8 cellular contexts compared by ENCODE assay signal in genomic region chr1:35882586-35882944, GRCh38. TPM values are rescaled to one million over a fixed set of nuclear protein-coding genes. Genes with fewer than 3 reads are reported as not detected.
DNase-seq lines count a peak whose midpoint lies in the region; ATAC-seq, FAIRE-seq and TF ChIP-seq lines count a peak whose summit lies in the region.

No MANE protein-coding gene starts in this region.

- peak overlapping the region; percentile 25 to 85 (median 76) for H3K27ac Mint-ChIP-seq in CD8-positive, alpha-beta memory T cell

- H3K9me3 ChIP-seq in CD8-positive, alpha-beta memory T cell (ENCODE audit: low read length) = no peaks in the 10 kb centered on the region
- H3K9me3 ChIP-seq in SJSA1 (replicated peaks) (no peaks in the 10 kb centered on the region), endothelial cell of umbilical vein (replicated peaks; ENCODE audit: control insufficient read depth, insufficient read depth, low read length) (no peaks in the 10 kb centered on the region), ovary (no peaks in the 10 kb centered on the region), BE2C (no peaks in the 10 kb centered on the region)

- BruUV-seq in endothelial cell of umbilical vein (replicated peaks; lab: Mats Ljungman, UMichigan) = no TSS peak

- peaks cover 0 to 5% of the 10 kb centered on the region in 2 donors for H3K27me3 Mint-ChIP-seq in CD8-positive, alpha-beta memory T cell

- intact Hi-C loops in endothelial cell of umbilical vein (cut with micrococcal nuclease) = no loop called here
- intact Hi-C loops in ovary (cut with DNase I) = loop anchor here in 1 of 4 donors (5.0 kb wide), 1 partner anchor 205 kb away; the partner anchor contains the start of gene ADPRS

- H3K9me1 ChIP-seq in endothelial cell of umbilical vein (replicated peaks; ENCODE audit: control insufficient read depth, extremely low read depth, insufficient read depth, low read length) = no peaks in the 10 kb centered on the region

- H3K27me3 ChIP-seq in CD8-positive, alpha-beta memory T cell (ENCODE audit: insufficient read depth, low read length, poor library complexity, severe bottlenecking) = no peaks in the 10 kb centered on the region
- H3K27me3 ChIP-seq in SJSA1 (replicated peaks) (no peaks in the 10 kb centered on the region), endothelial cell of umbilical vein (ENCODE audit: control insufficient read depth in 2 of 2, insufficient read depth in 2 of 2, low read length in 2 of 2) (no peaks in the 10 kb centered on the region), ovary (no peaks in the 10 kb centered on the region), BE2C (no peaks in the 10 kb centered on the region)

- CTCF ChIA-PET in CD8-positive, alpha-beta memory T cell (lab: Charles Lee) = interaction anchor here (0.8 to 2.3 kb wide), 13 partner anchors 9 to 206 kb away, joined by 3 to 18 read pairs (median 5); partner anchors contain the start of genes ADPRS and AGO3
- CTCF ChIA-PET in endothelial cell of umbilical vein (lab: Charles Lee) = interaction anchor here (0.9 to 2.2 kb wide), 6 partner anchors 11 to 333 kb away, joined by 3 to 9 read pairs (median 6); partner anchors contain the start of genes AGO3 and TEKT2

- no peak overlapping the region for H3K4me2 ChIP-seq in endothelial cell of umbilical vein (ENCODE audit: insufficient read depth, low read length)

- no peak overlapping the region for H3K9ac ChIP-seq in endothelial cell of umbilical vein (replicated peaks; ENCODE audit: extremely low read depth, insufficient read depth, low read length)

- peak in 1 of 5 donors; percentile 49 for DNase-seq in CD8-positive, alpha-beta memory T cell
- DNase-seq in SJSA1 (ENCODE audit: low read depth in 1 of 2, low spot score in 2 of 2) = no peak
- DNase-seq in endothelial cell of umbilical vein (ENCODE audit: low read depth, low spot score) = no peak
- no peak for DNase-seq in ovary
- no peak for DNase-seq in hippocampal formation (lab: John Stamatoyannopoulos, UW)
- DNase-seq in NCI-H1092 (lab: John Stamatoyannopoulos, UW) = no peak
- DNase-seq in BE2C = no peak

- dilution Hi-C loops in endothelial cell of umbilical vein (cut with MboI; ENCODE audit: extremely low pct_ligation_motif_present, low sequenced_read_pairs) = no loop called here

- H3K36me3 Mint-ChIP-seq in CD8-positive, alpha-beta memory T cell = peaks cover 0 to 5% (median 0%) of the 10 kb centered on the region in 3 donors

- peak overlapping the region; percentile 62 to 95 (median 80) for H3K4me3 Mint-ChIP-seq in CD8-positive, alpha-beta memory T cell

- peaks cover 16% of the 10 kb centered on the region for H3K79me2 ChIP-seq in endothelial cell of umbilical vein (ENCODE audit: control insufficient read depth, insufficient read depth, low read length)

- FAIRE-seq in endothelial cell of umbilical vein (lab: Jason Lieb, UNC) = no peak

- 39 to 46% (median 40%) methylated on average over 16 of the region's 16 CpGs for WGBS in ovary, 3 donors

- POLR2A ChIA-PET in CD8-positive, alpha-beta memory T cell (lab: Charles Lee) = interaction anchor here (1.0 kb wide), 2 partner anchors 266 to 376 kb away, joined by 3 to 4 read pairs; partner anchors contain the start of gene TRAPPC3
- POLR2A ChIA-PET in endothelial cell of umbilical vein (lab: Charles Lee) = no interaction called here

- no peak for TF ChIP-seq EP300 in ovary (IDR thresholded peaks at IDR 0.05)

- no peak for TF ChIP-seq POLR2A in endothelial cell of umbilical vein (IDR thresholded peaks at IDR 0.05; ENCODE audit: low read depth, low read length)
- no peak for TF ChIP-seq POLR2A in ovary (IDR thresholded peaks at IDR 0.05)

- H3K9me3 Mint-ChIP-seq in CD8-positive, alpha-beta memory T cell = no peaks in the 10 kb centered on the region

- ATAC-seq in GM19324 (IDR thresholded peaks at IDR 0.05; ENCODE audit: low FRiP score, unreplicated experiment) = no peak

- peak overlapping the region; percentile 27 for H3K4me3 ChIP-seq in CD8-positive, alpha-beta memory T cell (ENCODE audit: low read length)
- peak overlapping the region; percentile 84 for H3K4me3 ChIP-seq in SJSA1
- no peak overlapping the region for H3K4me3 ChIP-seq in endothelial cell of umbilical vein (replicated peaks in 1 of 3; ENCODE audit: insufficient read depth in 1 of 3, low read depth in 1 of 3, low read length in 3 of 3)
- H3K4me3 ChIP-seq in ovary = peak overlapping the region; percentile 99
- no peak overlapping the region for H3K4me3 ChIP-seq in BE2C (ENCODE audit: low read depth, low read length)

- H3K27ac ChIP-seq in CD8-positive, alpha-beta memory T cell (ENCODE audit: low read depth, low read length) = no peak overlapping the region
- H3K27ac ChIP-seq in SJSA1 = no peak overlapping the region
- H3K27ac ChIP-seq in endothelial cell of umbilical vein (ENCODE audit: insufficient read depth, low read depth, low read length) = no peak overlapping the region
- H3K27ac ChIP-seq in ovary = peak overlapping the region in 1 of 2 donors; percentile 72

- no peaks in the 10 kb centered on the region for H3K36me3 ChIP-seq in CD8-positive, alpha-beta memory T cell (ENCODE audit: insufficient read depth, low read length)
- no peaks in the 10 kb centered on the region for H3K36me3 ChIP-seq in SJSA1
- no peaks in the 10 kb centered on the region for H3K36me3 ChIP-seq in endothelial cell of umbilical vein (ENCODE audit: control insufficient read depth in 2 of 2, extremely low read depth in 1 of 2, insufficient read depth in 2 of 2, low read length in 2 of 2)
- H3K36me3 ChIP-seq in ovary = no peaks in the 10 kb centered on the region
- no peaks in the 10 kb centered on the region for H3K36me3 ChIP-seq in BE2C

- H2AFZ ChIP-seq in endothelial cell of umbilical vein (ENCODE audit: low read depth, low read length) = peak overlapping the region; percentile 66

- no peak for TF ChIP-seq CTCF in endothelial cell of umbilical vein (IDR thresholded peaks at IDR 0.05; ENCODE audit: extremely low read depth in 1 of 2, insufficient read depth in 1 of 2, low read depth in 1 of 2, low read length in 2 of 2)
- no peak for TF ChIP-seq CTCF in ovary (IDR thresholded peaks at IDR 0.05)
- TF ChIP-seq CTCF in BE2C (IDR thresholded peaks at IDR 0.05; ENCODE audit: low read depth, low read length) = no peak

- no peaks in the 10 kb centered on the region for H4K20me1 ChIP-seq in endothelial cell of umbilical vein (replicated peaks; ENCODE audit: control insufficient read depth, extremely low read depth, insufficient read depth, low read length)

- peaks cover 44 to 52% (median 47%) of the 10 kb centered on the region in 3 donors for H3K4me1 Mint-ChIP-seq in CD8-positive, alpha-beta memory T cell

- peaks cover 45% of the 10 kb centered on the region for H3K4me1 ChIP-seq in CD8-positive, alpha-beta memory T cell (ENCODE audit: insufficient read depth, low read length)
- H3K4me1 ChIP-seq in SJSA1 (replicated peaks) (peaks cover 4% of the 10 kb centered on the region; the same call in 1 of the 2 replicates), endothelial cell of umbilical vein (ENCODE audit: control insufficient read depth, extremely low read depth, insufficient read depth, low read length) (peaks cover 17% of the 10 kb centered on the region), ovary (ENCODE audit: insufficient read depth) (peaks cover 4% of the 10 kb centered on the region), BE2C (0 out of 2 replicates have a peak, but pooled peaks cover 2% of the 10 kb centered on the region)

TF ChIP-seq in endothelial cell of umbilical vein, 7 proteins besides CTCF, POLR2A, EP300 and RAD21 (continues in another document):
- TF ChIP-seq JUN (IDR thresholded peaks at IDR 0.05; ENCODE audit: borderline replicate concordance, insufficient read depth, insufficient read length, low read depth) = no peak
- TF ChIP-seq MYC (IDR thresholded peaks at IDR 0.05; ENCODE audit: low read depth, low read length) = no peak
- no peak for TF ChIP-seq EZH2 (IDR thresholded peaks at IDR 0.05; ENCODE audit: borderline replicate concordance, low read depth, low read length, severe bottlenecking)
- no peak for TF ChIP-seq FOS (IDR thresholded peaks at IDR 0.05; ENCODE audit: borderline replicate concordance, insufficient read depth, low read length)
- TF ChIP-seq POLR2AphosphoS5 (IDR thresholded peaks at IDR 0.05; ENCODE audit: insufficient read depth, low read depth, low read length) = no peak

RNA-seq across cellular contexts. Expression of gene AGO1, which starts 0.4 kb away (rescaled TPM):
- 10 to 100 TPM; 41.0 to 41.6 TPM for total RNA-seq in CD8-positive, alpha-beta memory T cell
- 9.4 TPM for polyA plus RNA-seq in CD8-positive, alpha-beta memory T cell
- 3.4 and 7.9 TPM in 2 replicates for total RNA-seq in SJSA1 (2014; rRNA removed; shearing (Covaris generic))
- total RNA-seq in endothelial cell of umbilical vein = 31.0 TPM in 2 replicates
- polyA plus RNA-seq in endothelial cell of umbilical vein = 9.5 and 10.8 TPM in 2 replicates
- polyA plus RNA-seq in endothelial cell of umbilical vein (2011; cell fraction: cytosol; rRNA removed) = 12.1 and 12.7 TPM in 2 replicates
- 22.4 and 24.7 TPM in 2 replicates for polyA plus RNA-seq in endothelial cell of umbilical vein (2011; cell fraction: nucleus; rRNA removed)
- polyA plus RNA-seq in endothelial cell of umbilical vein (2012) = 10.8 and 16.2 TPM in 2 replicates
- 50.2 and 53.3 TPM in 2 replicates for polyA minus RNA-seq in endothelial cell of umbilical vein
- polyA minus RNA-seq in endothelial cell of umbilical vein (2011; cell fraction: cytosol; rRNA and poly(A)+ RNA removed) = 13.4 TPM
- polyA minus RNA-seq in endothelial cell of umbilical vein (2011; cell fraction: nucleus; rRNA and poly(A)+ RNA removed) = 17.4 and 25.1 TPM in 2 replicates
- 10 to 100 TPM; 10.1 to 34.0 (median 29.8) TPM for total RNA-seq in ovary
- polyA plus RNA-seq in ovary = 10 to 100 TPM in 1 of 2 donors, 1 to 10 TPM in 1; 5.1 to 16.3 TPM
- polyA plus RNA-seq in BE2C (2012; ENCODE audit: insufficient read depth, insufficient read length, low read depth) = 3.8 TPM

RNA-seq across cellular contexts. Expression of gene AGO3, which starts 48.3 kb away (rescaled TPM):
- total RNA-seq in CD8-positive, alpha-beta memory T cell = 10 to 100 TPM; 30.0 to 31.3 TPM
- polyA plus RNA-seq in CD8-positive, alpha-beta memory T cell = 12.8 TPM
- 15.6 and 15.7 TPM in 2 replicates for total RNA-seq in SJSA1 (2014; rRNA removed; shearing (Covaris generic))
- total RNA-seq in endothelial cell of umbilical vein (21.1 and 24.1 TPM in 2 replicates), ovary (10 to 100 TPM; 15.4 to 44.1 (median 31.5) TPM)
- polyA plus RNA-seq in endothelial cell of umbilical vein (7.7 and 10.4 TPM in 2 replicates), ovary (10 to 100 TPM in 1 of 2 donors, 1 to 10 TPM in 1; 3.8 to 11.2 TPM)
- 9.1 and 10.4 TPM in 2 replicates for polyA plus RNA-seq in endothelial cell of umbilical vein (2011; cell fraction: cytosol; rRNA removed)
- polyA plus RNA-seq in endothelial cell of umbilical vein (2011; cell fraction: nucleus; rRNA removed) = 24.1 and 25.2 TPM in 2 replicates
- 8.5 and 12.2 TPM in 2 replicates for polyA plus RNA-seq in endothelial cell of umbilical vein (2012)
- 83.9 and 84.1 TPM in 2 replicates for polyA minus RNA-seq in endothelial cell of umbilical vein
- polyA minus RNA-seq in endothelial cell of umbilical vein (2011; cell fraction: cytosol; rRNA and poly(A)+ RNA removed) = 17.2 TPM
- polyA minus RNA-seq in endothelial cell of umbilical vein (2011; cell fraction: nucleus; rRNA and poly(A)+ RNA removed) = 72.1 and 104 TPM in 2 replicates
- polyA plus RNA-seq in BE2C (2012; ENCODE audit: insufficient read depth, insufficient read length, low read depth) = 1.8 TPM

Comparison
In these comparisons a context has a peak if more than half of its experiments do, and no peak if none do; other contexts are left out.
1. H3K4me3 ChIP-seq: peak in CD8-positive, alpha-beta memory T cell (single experiment), SJSA1 (single experiment) and ovary (single experiment); none in endothelial cell of umbilical vein (0 of 3) and BE2C (single experiment).